Comparison of ENCODE assay signal across 7 cellular contexts in the genomic region with DNA sequence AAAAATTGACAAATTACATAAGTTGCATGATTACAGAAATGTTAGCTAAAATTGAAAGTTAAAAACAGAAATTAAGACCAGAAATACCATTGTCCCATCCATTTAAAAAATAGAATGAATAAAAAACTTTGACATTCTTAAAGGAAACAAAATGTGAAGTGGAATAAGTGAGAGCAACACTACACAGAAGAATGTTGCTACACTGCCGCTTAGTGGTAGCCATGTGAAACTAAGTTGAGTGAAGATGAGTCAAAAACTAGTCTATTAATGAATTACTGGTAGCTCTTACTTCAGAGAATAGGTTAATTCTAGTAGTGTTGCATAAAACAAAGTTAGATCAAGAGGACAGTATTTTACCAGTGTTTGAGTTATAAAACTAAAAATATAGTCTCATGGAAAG.
DNase-seq lines count a peak whose midpoint lies in the region; ATAC-seq and TF ChIP-seq lines count a peak whose summit lies in the region.

No MANE protein-coding gene starts in this region.

- intact Hi-C loops in breast epithelium (cut with DNase I; ENCODE audit: low total_unique reads), result no loop called here
- intact Hi-C loops in activated CD4-positive, alpha-beta memory T cell treated with anti-CD3 and anti-CD28 coated beads for 36 hours (cut with micrococcal nuclease), result loop anchor here (5.0 kb wide), 1 partner anchor 814 kb away; no protein-coding TSS in a partner anchor

- ATAC-seq in GM21619 (IDR thresholded peaks at IDR 0.05; ENCODE audit: unreplicated experiment) (peak; percentile 74), T-cell (replicated peaks in 1 of 4) (no peak)

- H3K4me3 Mint-ChIP-seq in activated CD4-positive, alpha-beta memory T cell treated with anti-CD3 and anti-CD28 coated beads for 36 hours, result no peak overlapping the region
- no peak overlapping the region for H3K4me3 Mint-ChIP-seq in T-cell

- no peaks in the 10 kb centered on the region for H3K36me3 Mint-ChIP-seq in activated CD4-positive, alpha-beta memory T cell treated with anti-CD3 and anti-CD28 coated beads for 36 hours
- H3K36me3 Mint-ChIP-seq in T-cell, result no peaks in the 10 kb centered on the region

- POLR2A ChIA-PET in activated CD4-positive, alpha-beta memory T cell treated with anti-CD3 and anti-CD28 coated beads for 36 hours (lab: Charles Lee), result no interaction called here
- POLR2A ChIA-PET in T-cell (lab: Charles Lee), result interaction anchor here in 1 of 2 donors (0.6 kb wide), 1 partner anchor 299 kb away, joined by 4 read pairs; no protein-coding TSS in a partner anchor

- H3K27me3 ChIP-seq in GM06990 (replicated peaks; ENCODE audit: control insufficient read depth, insufficient read depth, low read length) (no peaks in the 10 kb centered on the region), breast epithelium (peaks cover 0 to 4% of the 10 kb centered on the region in 2 donors)

- peak; percentile 70 for TF ChIP-seq CTCF in GM06990 (IDR thresholded peaks at IDR 0.05; ENCODE audit: insufficient read depth, low read length, poor library complexity, severe bottlenecking)
- peak in 2 of 3 donors; percentile 19 to 20 for TF ChIP-seq CTCF in breast epithelium (IDR thresholded peaks at IDR 0.05)

- H3K9me3 Mint-ChIP-seq in activated CD4-positive, alpha-beta memory T cell treated with anti-CD3 and anti-CD28 coated beads for 36 hours, result no peaks in the 10 kb centered on the region
- H3K9me3 Mint-ChIP-seq in T-cell, result no peaks in the 10 kb centered on the region

- no peak overlapping the region for H3K27ac ChIP-seq in breast epithelium

- H3K4me1 Mint-ChIP-seq in activated CD4-positive, alpha-beta memory T cell treated with anti-CD3 and anti-CD28 coated beads for 36 hours (ENCODE audit: low read depth), result no peaks in the 10 kb centered on the region
- H3K4me1 Mint-ChIP-seq in T-cell, result no peaks in the 10 kb centered on the region

- CTCF ChIA-PET in activated CD4-positive, alpha-beta memory T cell treated with anti-CD3 and anti-CD28 coated beads for 36 hours (lab: Charles Lee), result no interaction called here
- CTCF ChIA-PET in T-cell (lab: Charles Lee), result no interaction called here

- no peaks in the 10 kb centered on the region for H3K9me3 ChIP-seq in breast epithelium

- TF ChIP-seq POLR2A in breast epithelium (IDR thresholded peaks at IDR 0.05), result no peak

- H3K36me3 ChIP-seq in GM06990 (ENCODE audit: control insufficient read depth, insufficient read depth, low read length) (no peaks in the 10 kb centered on the region), breast epithelium (no peaks in the 10 kb centered on the region)

- DNase-seq in GM06990 (ENCODE audit: extremely low read depth, insufficient read length), result no peak
- peak; percentile 0 for DNase-seq in MV-4-11 (lab: John Stamatoyannopoulos, UW)
- DNase-seq in breast epithelium (ENCODE audit: low spot score in 2 of 2), result no peak
- peak; percentile 17 for DNase-seq in midbrain (lab: John Stamatoyannopoulos, UW)
- no peak for DNase-seq in activated CD4-positive, alpha-beta memory T cell treated with anti-CD3 and anti-CD28 coated beads for 36 hours
- no peak for DNase-seq in T-cell

- no peak overlapping the region for H3K4me3 ChIP-seq in GM06990 (replicated peaks; ENCODE audit: low read depth, low read length)
- no peak overlapping the region for H3K4me3 ChIP-seq in breast epithelium

- no peak overlapping the region for H3K27ac Mint-ChIP-seq in activated CD4-positive, alpha-beta memory T cell treated with anti-CD3 and anti-CD28 coated beads for 36 hours
- H3K27ac Mint-ChIP-seq in T-cell, result no peak overlapping the region

- H3K4me1 ChIP-seq in breast epithelium, result no peaks in the 10 kb centered on the region

- H3K27me3 Mint-ChIP-seq in activated CD4-positive, alpha-beta memory T cell treated with anti-CD3 and anti-CD28 coated beads for 36 hours, result no peaks in the 10 kb centered on the region
- H3K27me3 Mint-ChIP-seq in T-cell, result peaks cover 0 to 3% of the 10 kb centered on the region in 2 donors

Comparison
In these comparisons a context has a peak if more than half of its experiments do, and no peak if none do; other contexts are left out.
1. DNase-seq: peak in MV-4-11 (single experiment) and midbrain (single experiment); none in GM06990 (single experiment), breast epithelium (0 of 2), activated CD4-positive, alpha-beta memory T cell treated with anti-CD3 and anti-CD28 coated beads for 36 hours (single experiment) and T-cell (0 of 34).